In the genomic region with DNA sequence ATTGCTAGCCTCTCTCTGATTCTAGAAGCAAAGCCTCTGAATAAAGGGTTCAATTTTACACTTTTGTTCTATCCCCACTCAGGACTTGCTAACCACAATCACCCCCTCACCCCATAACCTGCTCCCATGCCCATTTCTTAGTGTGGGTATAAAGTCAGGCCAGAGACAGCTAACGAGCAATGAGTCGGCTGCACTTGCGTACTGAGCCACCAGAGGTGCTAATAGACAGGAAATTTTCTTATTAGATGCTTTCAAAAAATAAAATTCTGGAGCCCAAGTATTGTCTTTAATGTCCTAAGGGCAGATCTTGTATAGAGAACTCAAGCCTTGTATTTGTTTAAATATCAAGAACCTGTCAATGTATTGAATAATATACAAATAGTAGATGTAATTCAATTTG, we compare ENCODE assay signal across 1 cellular context.
TF ChIP-seq lines count a peak whose summit lies in the region.

No MANE protein-coding gene starts in this region.

TF ChIP-seq in GM12878, 131 proteins besides CTCF, POLR2A, EP300 and RAD21 (continued from another document):
- TF ChIP-seq, protein P1, sequence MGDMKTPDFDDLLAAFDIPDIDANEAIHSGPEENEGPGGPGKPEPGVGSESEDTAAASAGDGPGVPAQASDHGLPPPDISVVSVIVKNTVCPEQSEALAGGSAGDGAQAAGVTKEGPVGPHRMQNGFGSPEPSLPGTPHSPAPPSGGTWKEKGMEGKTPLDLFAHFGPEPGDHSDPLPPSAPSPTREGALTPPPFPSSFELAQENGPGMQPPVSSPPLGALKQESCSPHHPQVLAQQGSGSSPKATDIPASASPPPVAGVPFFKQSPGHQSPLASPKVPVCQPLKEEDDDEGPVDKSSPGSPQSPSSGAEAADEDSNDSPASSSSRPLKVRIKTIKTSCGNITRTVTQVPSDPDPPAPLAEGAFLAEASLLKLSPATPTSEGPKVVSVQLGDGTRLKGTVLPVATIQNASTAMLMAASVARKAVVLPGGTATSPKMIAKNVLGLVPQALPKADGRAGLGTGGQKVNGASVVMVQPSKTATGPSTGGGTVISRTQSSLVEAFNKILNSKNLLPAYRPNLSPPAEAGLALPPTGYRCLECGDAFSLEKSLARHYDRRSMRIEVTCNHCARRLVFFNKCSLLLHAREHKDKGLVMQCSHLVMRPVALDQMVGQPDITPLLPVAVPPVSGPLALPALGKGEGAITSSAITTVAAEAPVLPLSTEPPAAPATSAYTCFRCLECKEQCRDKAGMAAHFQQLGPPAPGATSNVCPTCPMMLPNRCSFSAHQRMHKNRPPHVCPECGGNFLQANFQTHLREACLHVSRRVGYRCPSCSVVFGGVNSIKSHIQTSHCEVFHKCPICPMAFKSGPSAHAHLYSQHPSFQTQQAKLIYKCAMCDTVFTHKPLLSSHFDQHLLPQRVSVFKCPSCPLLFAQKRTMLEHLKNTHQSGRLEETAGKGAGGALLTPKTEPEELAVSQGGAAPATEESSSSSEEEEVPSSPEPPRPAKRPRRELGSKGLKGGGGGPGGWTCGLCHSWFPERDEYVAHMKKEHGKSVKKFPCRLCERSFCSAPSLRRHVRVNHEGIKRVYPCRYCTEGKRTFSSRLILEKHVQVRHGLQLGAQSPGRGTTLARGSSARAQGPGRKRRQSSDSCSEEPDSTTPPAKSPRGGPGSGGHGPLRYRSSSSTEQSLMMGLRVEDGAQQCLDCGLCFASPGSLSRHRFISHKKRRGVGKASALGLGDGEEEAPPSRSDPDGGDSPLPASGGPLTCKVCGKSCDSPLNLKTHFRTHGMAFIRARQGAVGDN (IDR thresholded peaks at IDR 0.05), result no peak
- TF ChIP-seq GATAD2B (conservative IDR thresholded peaks at IDR 0.05; ENCODE audit: low read depth) (no peak), EZH2 (IDR thresholded peaks at IDR 0.05; ENCODE audit: borderline replicate concordance, control insufficient read depth, low read depth, low read length) (no peak), NR2C2 (IDR thresholded peaks at IDR 0.05; ENCODE audit: borderline replicate concordance, control insufficient read depth, insufficient read length, low read depth) (no peak), POLR2AphosphoS2 (IDR thresholded peaks at IDR 0.05; ENCODE audit: low read depth, low read length) (no peak), CBFB (IDR thresholded peaks at IDR 0.05; ENCODE audit: low read depth) (no peak), JUNB (IDR thresholded peaks at IDR 0.05) (no peak), YY1 (IDR thresholded peaks at IDR 0.05; ENCODE audit: low read depth, low read length) (no peak)
- TF ChIP-seq, protein P2, sequence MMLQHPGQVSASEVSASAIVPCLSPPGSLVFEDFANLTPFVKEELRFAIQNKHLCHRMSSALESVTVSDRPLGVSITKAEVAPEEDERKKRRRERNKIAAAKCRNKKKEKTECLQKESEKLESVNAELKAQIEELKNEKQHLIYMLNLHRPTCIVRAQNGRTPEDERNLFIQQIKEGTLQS (IDR thresholded peaks at IDR 0.05; ENCODE audit: borderline replicate concordance, extremely low read depth, low read depth, low read length), result no peak
TF ChIP-seq in GM12878: peak in this region for 0.
